In the genomic region with DNA sequence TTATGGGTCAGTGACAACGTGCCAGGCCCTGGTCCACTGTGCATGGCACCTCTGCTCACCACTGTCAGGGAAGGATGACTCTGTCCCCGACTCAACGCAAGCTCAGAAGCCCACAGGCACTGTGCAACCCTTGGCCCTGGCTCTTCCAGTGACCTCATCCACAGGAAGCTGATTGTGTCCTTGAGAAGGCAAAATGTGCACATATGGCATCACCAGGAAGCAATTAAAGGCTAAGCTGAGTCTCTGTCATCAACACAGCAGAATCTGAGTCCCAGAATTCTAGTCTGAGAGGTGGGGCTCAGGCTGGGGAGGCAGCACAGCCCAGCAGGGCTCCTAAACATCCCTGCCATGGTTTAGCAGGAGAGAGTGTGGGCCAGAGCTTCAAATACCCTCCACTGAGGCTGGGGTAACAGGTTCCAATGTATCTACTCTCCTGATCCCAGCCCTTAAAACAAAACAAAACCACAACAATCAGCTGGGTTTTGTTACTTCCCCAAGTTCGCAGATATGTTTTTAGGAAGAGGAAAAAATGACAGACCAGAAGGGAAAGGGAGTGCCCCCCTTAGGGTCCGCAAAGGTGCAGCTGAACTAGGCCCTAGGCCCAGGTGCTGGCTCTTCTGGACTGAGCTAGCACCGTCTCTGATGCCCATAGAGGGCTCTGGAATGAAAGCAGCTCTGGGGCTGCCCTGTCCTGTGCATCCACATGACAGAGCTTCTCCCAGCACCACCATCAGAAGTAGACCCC, we compare ENCODE assay signal across 12 cellular contexts. TPM values are rescaled to one million over a fixed set of nuclear protein-coding genes. Genes with fewer than 3 reads are reported as not detected.
A peak's percentile ranks its signal among the peaks of the same experiment; 100 is the strongest.
DNase-seq lines count a peak whose midpoint lies in the region; ATAC-seq and TF ChIP-seq lines count a peak whose summit lies in the region.
"Had no signal": no experiment of that assay in that cellular context is flagged by ENCODE, and none has a peak within 500 bp of the region (broad histone marks: within the 10 kb centered on the region; RNA-seq: fewer than 3 reads in every experiment).

No MANE protein-coding gene starts in this region.

- no peaks in the 10 kb centered on the region for H3K4me1 ChIP-seq in adipocyte (ENCODE audit: control insufficient read depth, insufficient read depth, low read length)

- H3K27me3 Mint-ChIP-seq in IgD-negative memory B cell (peaks cover 2% of the 10 kb centered on the region), neural crest cell (ENCODE audit: low read depth) (peaks cover 7% of the 10 kb centered on the region)

- no peak for TF ChIP-seq CTCF in neural crest cell (conservative IDR thresholded peaks at IDR 0.05)

- ATAC-seq in HG03457 (IDR thresholded peaks at IDR 0.05; ENCODE audit: unreplicated experiment) (no peak), GM19395 (IDR thresholded peaks at IDR 0.05; ENCODE audit: unreplicated experiment) (no peak), HG02973 (IDR thresholded peaks at IDR 0.05; ENCODE audit: unreplicated experiment) (no peak)

- H3K9me3 ChIP-seq in adipocyte (ENCODE audit: control insufficient read depth, low read length), result no peaks in the 10 kb centered on the region

- H3K9me3 Mint-ChIP-seq in IgD-negative memory B cell, result no peaks in the 10 kb centered on the region
- H3K9me3 Mint-ChIP-seq in neural crest cell, result no peaks in the 10 kb centered on the region
- H3K9me3 Mint-ChIP-seq: activated naive CD4-positive, alpha-beta T cell treated with anti-CD3 and anti-CD28 coated beads, Interleukin-2, amount 10 ng/mL, durations not matched to agents 7 days and 5 days; T-helper 2 cell treated with Interferon-gamma antibody and Interleukin-4, amounts not matched to agents 5 μg/mL and 100 μg/mL, for 36 hours had no signal

- no peaks in the 10 kb centered on the region for H3K36me3 ChIP-seq in adipocyte (ENCODE audit: control insufficient read depth, insufficient read depth, low read length, severe bottlenecking)

- DNase-seq in DMS53 (lab: John Stamatoyannopoulos, UW) (peak; percentile 77), adipocyte (ENCODE audit: low read depth) (peak; percentile 23), neural crest cell (ENCODE audit: low read depth, low spot score) (no peak)
- DNase-seq in activated T-cell treated with anti-CD3 and anti-CD28 coated beads, Interleukin-2, amount 50 U/mL, for 1 hour, result no peak
- DNase-seq: activated naive CD4-positive, alpha-beta T cell treated with anti-CD3 and anti-CD28 coated beads, Interleukin-2, amount 10 ng/mL, durations not matched to agents 7 days and 5 days; NCI-H1436; stimulated activated CD4-positive, alpha-beta T cell treated with anti-CD3 and anti-CD28 coated beads, Interleukin-4, amount 100 ng/mL, for 1 hour had no signal

- H3K27me3 ChIP-seq in adipocyte (replicated peaks; ENCODE audit: control insufficient read depth, insufficient read depth, low read length), result peaks cover 17% of the 10 kb centered on the region

- H3K36me3 Mint-ChIP-seq in IgD-negative memory B cell (no peaks in the 10 kb centered on the region), neural crest cell (ENCODE audit: low read depth) (no peaks in the 10 kb centered on the region)
- H3K36me3 Mint-ChIP-seq: activated naive CD4-positive, alpha-beta T cell treated with anti-CD3 and anti-CD28 coated beads, Interleukin-2, amount 10 ng/mL, durations not matched to agents 7 days and 5 days had no signal

- H3K27ac Mint-ChIP-seq in IgD-negative memory B cell (peak overlapping the region in 1 of 3 donors; percentile 17), neural crest cell (ENCODE audit: unreplicated experiment) (peak overlapping the region; percentile 98)
- H3K27ac Mint-ChIP-seq: activated naive CD4-positive, alpha-beta T cell treated with anti-CD3 and anti-CD28 coated beads, Interleukin-2, amount 10 ng/mL, durations not matched to agents 7 days and 5 days had no signal

- H3K4me3 ChIP-seq in adipocyte (ENCODE audit: low read length), result no peak overlapping the region

- H3K4me3 Mint-ChIP-seq in IgD-negative memory B cell (peak overlapping the region in 3 of 4 donors; percentile 0 to 79 (median 30)), neural crest cell (no peak overlapping the region)
- H3K4me3 Mint-ChIP-seq: activated naive CD4-positive, alpha-beta T cell treated with anti-CD3 and anti-CD28 coated beads, Interleukin-2, amount 10 ng/mL, durations not matched to agents 7 days and 5 days; T-helper 2 cell treated with Interferon-gamma antibody and Interleukin-4, amounts not matched to agents 5 μg/mL and 100 μg/mL, for 36 hours had no signal

- peaks cover 24 to 26% (median 24%) of the 10 kb centered on the region in 3 donors for H3K4me1 Mint-ChIP-seq in IgD-negative memory B cell
- peaks cover 14% of the 10 kb centered on the region for H3K4me1 Mint-ChIP-seq in neural crest cell

- H3K9ac ChIP-seq in adipocyte (ENCODE audit: low read length), result no peak overlapping the region

RNA-seq across cellular contexts. Expression of gene GNAZ, which starts 33.5 kb away (rescaled TPM):
- polyA plus RNA-seq in IgD-negative memory B cell, result 2.0 TPM
- total RNA-seq in neural crest cell, result 25.2 and 25.5 TPM in 2 replicates

Comparison
In these comparisons a context has a peak if more than half of its experiments do, and no peak if none do; other contexts are left out.
1. DNase-seq: peak in DMS53 (single experiment) and adipocyte (single experiment); none in neural crest cell (single experiment) and activated T-cell treated with anti-CD3 and anti-CD28 coated beads, Interleukin-2, amount 50 U/mL, for 1 hour (single experiment).